In genomic region chr1:68281946-68282615, GRCh38 we compare ENCODE assay signal across 15 cellular contexts. TPM values are rescaled to one million over a fixed set of nuclear protein-coding genes. Genes with fewer than 3 reads are reported as not detected.
"Had no signal": no experiment of that assay in that cellular context is flagged by ENCODE, and none has a peak within 500 bp of the region (broad histone marks: within the 10 kb centered on the region; RNA-seq: fewer than 3 reads in every experiment).

No MANE protein-coding gene starts in this region.

- ATAC-seq: right cardiac atrium had no signal

- DNase-seq: activated CD4-positive, CD25-positive, alpha-beta regulatory T cell treated with anti-CD3 and anti-CD28 coated beads, Interleukin-2, amount 50 U/mL, for 72 hours; activated naive CD4-positive, alpha-beta T cell; activated naive CD8-positive, alpha-beta T cell treated with anti-CD3 and anti-CD28 coated beads, Interleukin-2, amount 10 ng/mL, durations not matched to agents 7 days and 5 days; effector memory CD4-positive, alpha-beta T cell; foreskin melanocyte; kidney glomerular epithelial cell; nephron progenitor cell; right cardiac atrium; small intestine; stimulated activated CD4-positive, alpha-beta T cell treated with anti-CD3 and anti-CD28 coated beads, Interleukin-4, amount 100 ng/mL, for 24 hours; stimulated activated naive CD4-positive, alpha-beta T cell; tibial artery had no signal

- H3K36me3 ChIP-seq: breast epithelium, tibial artery had no signal

- H3K27me3 ChIP-seq: breast epithelium, tibial artery had no signal

- H3K4me1 ChIP-seq: breast epithelium, tibial artery had no signal

- H3K4me3 ChIP-seq: breast epithelium, tibial artery had no signal

- H3K27ac ChIP-seq: breast epithelium, epithelial cell of prostate, tibial artery had no signal

- H3K9me3 ChIP-seq: breast epithelium, tibial artery had no signal

RNA-seq across cellular contexts. Expression of gene WLS, which starts 49.8 kb away (rescaled TPM):
- total RNA-seq: activated CD8-positive, alpha-beta memory T cell treated with anti-CD3 and anti-CD28 coated beads for 36 hours; activated naive CD8-positive, alpha-beta T cell treated with anti-CD3 and anti-CD28 coated beads, Interleukin-2, amount 10 ng/mL, durations not matched to agents 7 days and 5 days had no signal
